ENCODE assay signal across 1 cellular context in the genomic region with DNA sequence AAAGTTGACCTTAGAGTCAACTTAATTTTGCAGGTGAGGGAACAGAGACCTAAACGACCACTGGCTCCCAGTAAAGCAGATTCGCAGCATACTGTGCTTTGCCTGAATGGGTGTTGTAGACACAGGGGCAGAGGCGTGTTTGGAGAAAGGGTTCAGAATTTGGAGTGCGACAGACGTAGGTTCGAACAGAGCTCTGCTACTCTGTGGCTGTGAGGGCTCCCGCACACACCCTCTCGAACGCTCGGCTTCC.
TF ChIP-seq lines count a peak whose summit lies in the region.

No MANE protein-coding gene starts in this region.

TF ChIP-seq in GM23338, 12 proteins besides CTCF, POLR2A, EP300 and RAD21 (continued from another document):
- TF ChIP-seq, protein P1, sequence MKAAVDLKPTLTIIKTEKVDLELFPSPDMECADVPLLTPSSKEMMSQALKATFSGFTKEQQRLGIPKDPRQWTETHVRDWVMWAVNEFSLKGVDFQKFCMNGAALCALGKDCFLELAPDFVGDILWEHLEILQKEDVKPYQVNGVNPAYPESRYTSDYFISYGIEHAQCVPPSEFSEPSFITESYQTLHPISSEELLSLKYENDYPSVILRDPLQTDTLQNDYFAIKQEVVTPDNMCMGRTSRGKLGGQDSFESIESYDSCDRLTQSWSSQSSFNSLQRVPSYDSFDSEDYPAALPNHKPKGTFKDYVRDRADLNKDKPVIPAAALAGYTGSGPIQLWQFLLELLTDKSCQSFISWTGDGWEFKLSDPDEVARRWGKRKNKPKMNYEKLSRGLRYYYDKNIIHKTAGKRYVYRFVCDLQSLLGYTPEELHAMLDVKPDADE (IDR thresholded peaks at IDR 0.05) = no peak
- TF ChIP-seq STAT1 (IDR thresholded peaks at IDR 0.05; ENCODE audit: unreplicated experiment) = no peak
- no peak for TF ChIP-seq EZH2phosphoT487 (IDR thresholded peaks at IDR 0.05; ENCODE audit: unreplicated experiment)
